Comparison of ENCODE assay signal across 1 cellular context in genomic region chr2:213733893-213734292, GRCh38.
TF ChIP-seq lines count a peak whose summit lies in the region.

No MANE protein-coding gene starts in this region.

TF ChIP-seq in GM12878, 131 proteins besides CTCF, POLR2A, EP300 and RAD21 (continued from another document and continues in another):
- TF ChIP-seq, protein P1, sequence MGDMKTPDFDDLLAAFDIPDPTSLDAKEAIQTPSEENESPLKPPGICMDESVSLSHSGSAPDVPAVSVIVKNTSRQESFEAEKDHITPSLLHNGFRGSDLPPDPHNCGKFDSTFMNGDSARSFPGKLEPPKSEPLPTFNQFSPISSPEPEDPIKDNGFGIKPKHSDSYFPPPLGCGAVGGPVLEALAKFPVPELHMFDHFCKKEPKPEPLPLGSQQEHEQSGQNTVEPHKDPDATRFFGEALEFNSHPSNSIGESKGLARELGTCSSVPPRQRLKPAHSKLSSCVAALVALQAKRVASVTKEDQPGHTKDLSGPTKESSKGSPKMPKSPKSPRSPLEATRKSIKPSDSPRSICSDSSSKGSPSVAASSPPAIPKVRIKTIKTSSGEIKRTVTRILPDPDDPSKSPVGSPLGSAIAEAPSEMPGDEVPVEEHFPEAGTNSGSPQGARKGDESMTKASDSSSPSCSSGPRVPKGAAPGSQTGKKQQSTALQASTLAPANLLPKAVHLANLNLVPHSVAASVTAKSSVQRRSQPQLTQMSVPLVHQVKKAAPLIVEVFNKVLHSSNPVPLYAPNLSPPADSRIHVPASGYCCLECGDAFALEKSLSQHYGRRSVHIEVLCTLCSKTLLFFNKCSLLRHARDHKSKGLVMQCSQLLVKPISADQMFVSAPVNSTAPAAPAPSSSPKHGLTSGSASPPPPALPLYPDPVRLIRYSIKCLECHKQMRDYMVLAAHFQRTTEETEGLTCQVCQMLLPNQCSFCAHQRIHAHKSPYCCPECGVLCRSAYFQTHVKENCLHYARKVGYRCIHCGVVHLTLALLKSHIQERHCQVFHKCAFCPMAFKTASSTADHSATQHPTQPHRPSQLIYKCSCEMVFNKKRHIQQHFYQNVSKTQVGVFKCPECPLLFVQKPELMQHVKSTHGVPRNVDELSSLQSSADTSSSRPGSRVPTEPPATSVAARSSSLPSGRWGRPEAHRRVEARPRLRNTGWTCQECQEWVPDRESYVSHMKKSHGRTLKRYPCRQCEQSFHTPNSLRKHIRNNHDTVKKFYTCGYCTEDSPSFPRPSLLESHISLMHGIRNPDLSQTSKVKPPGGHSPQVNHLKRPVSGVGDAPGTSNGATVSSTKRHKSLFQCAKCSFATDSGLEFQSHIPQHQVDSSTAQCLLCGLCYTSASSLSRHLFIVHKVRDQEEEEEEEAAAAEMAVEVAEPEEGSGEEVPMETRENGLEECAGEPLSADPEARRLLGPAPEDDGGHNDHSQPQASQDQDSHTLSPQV (IDR thresholded peaks at IDR 0.05), result no peak
- TF ChIP-seq, protein P2, sequence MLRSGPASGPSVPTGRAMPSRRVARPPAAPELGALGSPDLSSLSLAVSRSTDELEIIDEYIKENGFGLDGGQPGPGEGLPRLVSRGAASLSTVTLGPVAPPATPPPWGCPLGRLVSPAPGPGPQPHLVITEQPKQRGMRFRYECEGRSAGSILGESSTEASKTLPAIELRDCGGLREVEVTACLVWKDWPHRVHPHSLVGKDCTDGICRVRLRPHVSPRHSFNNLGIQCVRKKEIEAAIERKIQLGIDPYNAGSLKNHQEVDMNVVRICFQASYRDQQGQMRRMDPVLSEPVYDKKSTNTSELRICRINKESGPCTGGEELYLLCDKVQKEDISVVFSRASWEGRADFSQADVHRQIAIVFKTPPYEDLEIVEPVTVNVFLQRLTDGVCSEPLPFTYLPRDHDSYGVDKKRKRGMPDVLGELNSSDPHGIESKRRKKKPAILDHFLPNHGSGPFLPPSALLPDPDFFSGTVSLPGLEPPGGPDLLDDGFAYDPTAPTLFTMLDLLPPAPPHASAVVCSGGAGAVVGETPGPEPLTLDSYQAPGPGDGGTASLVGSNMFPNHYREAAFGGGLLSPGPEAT (IDR thresholded peaks at IDR 0.05; ENCODE audit: low read depth), result peak; percentile 52; the same call in 1 of the 2 replicates
- TF ChIP-seq NFXL1 (IDR thresholded peaks at IDR 0.05; ENCODE audit: borderline replicate concordance) (no peak), SUZ12 (IDR thresholded peaks at IDR 0.05; ENCODE audit: unreplicated experiment) (no peak), HDGF (IDR thresholded peaks at IDR 0.05) (no peak), PKNOX1 (IDR thresholded peaks at IDR 0.05) (peak; percentile 67), IKZF1 (conservative IDR thresholded peaks at IDR 0.05) (peak; percentile 44; the same call in 1 of the 2 replicates), ATF3 (IDR thresholded peaks at IDR 0.05; ENCODE audit: borderline replicate concordance, extremely low read depth, low read depth, low read length) (no peak), ZBED1 (IDR thresholded peaks at IDR 0.05; ENCODE audit: borderline replicate concordance) (no peak), RFX5 (IDR thresholded peaks at IDR 0.05; ENCODE audit: low read depth, low read length) (no peak), MEF2B (IDR thresholded peaks at IDR 0.05; ENCODE audit: partially characterized antibody, poor library complexity, severe bottlenecking) (peak; percentile 85), MXI1 (IDR thresholded peaks at IDR 0.05; ENCODE audit: low read depth, low read length) (no peak), FOXM1 (IDR thresholded peaks at IDR 0.05; ENCODE audit: low read depth, low read length) (peak; percentile 44; the same call in 1 of the 2 replicates), SMARCA5 (IDR thresholded peaks at IDR 0.05) (no peak), TCF7 (IDR thresholded peaks at IDR 0.05; ENCODE audit: borderline replicate concordance) (no peak), EED (IDR thresholded peaks at IDR 0.05; ENCODE audit: low read depth) (no peak), STAT1 (conservative IDR thresholded peaks at IDR 0.05) (no peak), SMAD5 (IDR thresholded peaks at IDR 0.05; ENCODE audit: low read depth) (no peak), TCF12 (IDR thresholded peaks at IDR 0.05; ENCODE audit: low read depth, low read length) (0 out of 2 replicates have a peak, but pooled peaks have one; percentile 46), POLR2AphosphoS2 (IDR thresholded peaks at IDR 0.05; ENCODE audit: low read depth, low read length) (no peak), CHD2 (IDR thresholded peaks at IDR 0.05; ENCODE audit: borderline replicate concordance, low read depth, low read length) (peak; percentile 19; the same call in 1 of the 2 replicates), TARDBP (IDR thresholded peaks at IDR 0.05; ENCODE audit: borderline replicate concordance) (no peak), ZNF217 (IDR thresholded peaks at IDR 0.05) (no peak), NFIC (IDR thresholded peaks at IDR 0.05; ENCODE audit: low read depth, low read length) (peak; percentile 66; the same call in 1 of the 2 replicates), JUNB (IDR thresholded peaks at IDR 0.05) (peak; percentile 70), IRF3 (IDR thresholded peaks at IDR 0.05) (no peak), DPF2 (IDR thresholded peaks at IDR 0.05) (no peak), ZZZ3 (IDR thresholded peaks at IDR 0.05; ENCODE audit: control insufficient read depth, insufficient read length, low read depth) (no peak), MEF2A (IDR thresholded peaks at IDR 0.05; ENCODE audit: insufficient read depth, low read depth, low read length) (peak; percentile 71), NFYA (IDR thresholded peaks at IDR 0.05; ENCODE audit: borderline replicate concordance, low read depth, low read length) (no peak), SUPT20H (IDR thresholded peaks at IDR 0.05; ENCODE audit: borderline replicate concordance, control insufficient read depth, low read depth, low read length) (no peak), RELA (IDR thresholded peaks at IDR 0.05; ENCODE audit: borderline replicate concordance, partially characterized antibody) (peak; percentile 24), IKZF2 (IDR thresholded peaks at IDR 0.05) (peak in 1 of 2 experiments; percentile 26; a peak in 1 of 4 replicates), TCF3 (IDR thresholded peaks at IDR 0.05; ENCODE audit: borderline replicate concordance, insufficient read depth, low read depth, low read length) (no peak), POU2F2 (IDR thresholded peaks at IDR 0.05; ENCODE audit: borderline replicate concordance, low read depth, low read length) (no peak), ATF7 (IDR thresholded peaks at IDR 0.05; ENCODE audit: low read depth) (peak; percentile 44; the same call in 1 of the 2 replicates), CBFB (IDR thresholded peaks at IDR 0.05; ENCODE audit: low read depth) (no peak), LARP7 (IDR thresholded peaks at IDR 0.05) (no peak), CBX5 (IDR thresholded peaks at IDR 0.05; ENCODE audit: low read depth) (0 out of 2 replicates have a peak, but pooled peaks have one; percentile 65)
- TF ChIP-seq, protein P3, sequence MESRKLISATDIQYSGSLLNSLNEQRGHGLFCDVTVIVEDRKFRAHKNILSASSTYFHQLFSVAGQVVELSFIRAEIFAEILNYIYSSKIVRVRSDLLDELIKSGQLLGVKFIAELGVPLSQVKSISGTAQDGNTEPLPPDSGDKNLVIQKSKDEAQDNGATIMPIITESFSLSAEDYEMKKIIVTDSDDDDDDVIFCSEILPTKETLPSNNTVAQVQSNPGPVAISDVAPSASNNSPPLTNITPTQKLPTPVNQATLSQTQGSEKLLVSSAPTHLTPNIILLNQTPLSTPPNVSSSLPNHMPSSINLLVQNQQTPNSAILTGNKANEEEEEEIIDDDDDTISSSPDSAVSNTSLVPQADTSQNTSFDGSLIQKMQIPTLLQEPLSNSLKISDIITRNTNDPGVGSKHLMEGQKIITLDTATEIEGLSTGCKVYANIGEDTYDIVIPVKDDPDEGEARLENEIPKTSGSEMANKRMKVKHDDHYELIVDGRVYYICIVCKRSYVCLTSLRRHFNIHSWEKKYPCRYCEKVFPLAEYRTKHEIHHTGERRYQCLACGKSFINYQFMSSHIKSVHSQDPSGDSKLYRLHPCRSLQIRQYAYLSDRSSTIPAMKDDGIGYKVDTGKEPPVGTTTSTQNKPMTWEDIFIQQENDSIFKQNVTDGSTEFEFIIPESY (IDR thresholded peaks at IDR 0.05), result no peak
- TF ChIP-seq, protein P4, sequence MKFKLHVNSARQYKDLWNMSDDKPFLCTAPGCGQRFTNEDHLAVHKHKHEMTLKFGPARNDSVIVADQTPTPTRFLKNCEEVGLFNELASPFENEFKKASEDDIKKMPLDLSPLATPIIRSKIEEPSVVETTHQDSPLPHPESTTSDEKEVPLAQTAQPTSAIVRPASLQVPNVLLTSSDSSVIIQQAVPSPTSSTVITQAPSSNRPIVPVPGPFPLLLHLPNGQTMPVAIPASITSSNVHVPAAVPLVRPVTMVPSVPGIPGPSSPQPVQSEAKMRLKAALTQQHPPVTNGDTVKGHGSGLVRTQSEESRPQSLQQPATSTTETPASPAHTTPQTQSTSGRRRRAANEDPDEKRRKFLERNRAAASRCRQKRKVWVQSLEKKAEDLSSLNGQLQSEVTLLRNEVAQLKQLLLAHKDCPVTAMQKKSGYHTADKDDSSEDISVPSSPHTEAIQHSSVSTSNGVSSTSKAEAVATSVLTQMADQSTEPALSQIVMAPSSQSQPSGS (IDR thresholded peaks at IDR 0.05; ENCODE audit: low read length), result peak; percentile 74
- TF ChIP-seq, protein P5, sequence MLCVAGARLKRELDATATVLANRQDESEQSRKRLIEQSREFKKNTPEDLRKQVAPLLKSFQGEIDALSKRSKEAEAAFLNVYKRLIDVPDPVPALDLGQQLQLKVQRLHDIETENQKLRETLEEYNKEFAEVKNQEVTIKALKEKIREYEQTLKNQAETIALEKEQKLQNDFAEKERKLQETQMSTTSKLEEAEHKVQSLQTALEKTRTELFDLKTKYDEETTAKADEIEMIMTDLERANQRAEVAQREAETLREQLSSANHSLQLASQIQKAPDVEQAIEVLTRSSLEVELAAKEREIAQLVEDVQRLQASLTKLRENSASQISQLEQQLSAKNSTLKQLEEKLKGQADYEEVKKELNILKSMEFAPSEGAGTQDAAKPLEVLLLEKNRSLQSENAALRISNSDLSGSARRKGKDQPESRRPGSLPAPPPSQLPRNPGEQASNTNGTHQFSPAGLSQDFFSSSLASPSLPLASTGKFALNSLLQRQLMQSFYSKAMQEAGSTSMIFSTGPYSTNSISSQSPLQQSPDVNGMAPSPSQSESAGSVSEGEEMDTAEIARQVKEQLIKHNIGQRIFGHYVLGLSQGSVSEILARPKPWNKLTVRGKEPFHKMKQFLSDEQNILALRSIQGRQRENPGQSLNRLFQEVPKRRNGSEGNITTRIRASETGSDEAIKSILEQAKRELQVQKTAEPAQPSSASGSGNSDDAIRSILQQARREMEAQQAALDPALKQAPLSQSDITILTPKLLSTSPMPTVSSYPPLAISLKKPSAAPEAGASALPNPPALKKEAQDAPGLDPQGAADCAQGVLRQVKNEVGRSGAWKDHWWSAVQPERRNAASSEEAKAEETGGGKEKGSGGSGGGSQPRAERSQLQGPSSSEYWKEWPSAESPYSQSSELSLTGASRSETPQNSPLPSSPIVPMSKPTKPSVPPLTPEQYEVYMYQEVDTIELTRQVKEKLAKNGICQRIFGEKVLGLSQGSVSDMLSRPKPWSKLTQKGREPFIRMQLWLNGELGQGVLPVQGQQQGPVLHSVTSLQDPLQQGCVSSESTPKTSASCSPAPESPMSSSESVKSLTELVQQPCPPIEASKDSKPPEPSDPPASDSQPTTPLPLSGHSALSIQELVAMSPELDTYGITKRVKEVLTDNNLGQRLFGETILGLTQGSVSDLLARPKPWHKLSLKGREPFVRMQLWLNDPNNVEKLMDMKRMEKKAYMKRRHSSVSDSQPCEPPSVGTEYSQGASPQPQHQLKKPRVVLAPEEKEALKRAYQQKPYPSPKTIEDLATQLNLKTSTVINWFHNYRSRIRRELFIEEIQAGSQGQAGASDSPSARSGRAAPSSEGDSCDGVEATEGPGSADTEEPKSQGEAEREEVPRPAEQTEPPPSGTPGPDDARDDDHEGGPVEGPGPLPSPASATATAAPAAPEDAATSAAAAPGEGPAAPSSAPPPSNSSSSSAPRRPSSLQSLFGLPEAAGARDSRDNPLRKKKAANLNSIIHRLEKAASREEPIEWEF (IDR thresholded peaks at IDR 0.05; ENCODE audit: insufficient replicate concordance, low read depth, low read length), result no peak
- TF ChIP-seq, protein P6, sequence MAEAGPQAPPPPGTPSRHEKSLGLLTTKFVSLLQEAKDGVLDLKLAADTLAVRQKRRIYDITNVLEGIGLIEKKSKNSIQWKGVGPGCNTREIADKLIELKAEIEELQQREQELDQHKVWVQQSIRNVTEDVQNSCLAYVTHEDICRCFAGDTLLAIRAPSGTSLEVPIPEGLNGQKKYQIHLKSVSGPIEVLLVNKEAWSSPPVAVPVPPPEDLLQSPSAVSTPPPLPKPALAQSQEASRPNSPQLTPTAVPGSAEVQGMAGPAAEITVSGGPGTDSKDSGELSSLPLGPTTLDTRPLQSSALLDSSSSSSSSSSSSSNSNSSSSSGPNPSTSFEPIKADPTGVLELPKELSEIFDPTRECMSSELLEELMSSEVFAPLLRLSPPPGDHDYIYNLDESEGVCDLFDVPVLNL (IDR thresholded peaks at IDR 0.05; ENCODE audit: low read depth, low read length), result no peak
- TF ChIP-seq, protein P7, sequence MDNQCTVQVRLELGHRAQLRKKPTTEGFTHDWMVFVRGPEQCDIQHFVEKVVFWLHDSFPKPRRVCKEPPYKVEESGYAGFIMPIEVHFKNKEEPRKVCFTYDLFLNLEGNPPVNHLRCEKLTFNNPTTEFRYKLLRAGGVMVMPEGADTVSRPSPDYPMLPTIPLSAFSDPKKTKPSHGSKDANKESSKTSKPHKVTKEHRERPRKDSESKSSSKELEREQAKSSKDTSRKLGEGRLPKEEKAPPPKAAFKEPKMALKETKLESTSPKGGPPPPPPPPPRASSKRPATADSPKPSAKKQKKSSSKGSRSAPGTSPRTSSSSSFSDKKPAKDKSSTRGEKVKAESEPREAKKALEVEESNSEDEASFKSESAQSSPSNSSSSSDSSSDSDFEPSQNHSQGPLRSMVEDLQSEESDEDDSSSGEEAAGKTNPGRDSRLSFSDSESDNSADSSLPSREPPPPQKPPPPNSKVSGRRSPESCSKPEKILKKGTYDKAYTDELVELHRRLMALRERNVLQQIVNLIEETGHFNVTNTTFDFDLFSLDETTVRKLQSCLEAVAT (IDR thresholded peaks at IDR 0.05), result no peak
